Comparison of ENCODE assay signal across 10 cellular contexts in genomic region chr10:21171197-21171935, GRCh38.
A peak's percentile ranks its signal among the peaks of the same experiment; 100 is the strongest.
DNase-seq lines count a peak whose midpoint lies in the region; ATAC-seq, FAIRE-seq and TF ChIP-seq lines count a peak whose summit lies in the region.
"Had no signal": no experiment of that assay in that cellular context is flagged by ENCODE, and none has a peak within 500 bp of the region (broad histone marks: within the 10 kb centered on the region; RNA-seq: fewer than 3 reads in every experiment).

No MANE protein-coding gene starts in this region.

- TF ChIP-seq POLR2A in erythroblast (IDR thresholded peaks at IDR 0.05; ENCODE audit: low read length) = no peak

- no peak for FAIRE-seq in D721Med (lab: Jason Lieb, UNC)

- peak; percentile 6 for DNase-seq in NCI-H2227 (lab: John Stamatoyannopoulos, UW; ENCODE audit: unreplicated experiment)
- no peak for DNase-seq in NCI-H2227 treated with DMSO at 0.1 percent for 48 hours (lab: John Stamatoyannopoulos, UW)
- peak; percentile 58 for DNase-seq in NCI-H69 (lab: John Stamatoyannopoulos, UW)
- DNase-seq in erythroblast (lab: John Stamatoyannopoulos, UW) = peak; percentile 13 to 15
- peak; percentile 24 for DNase-seq in stimulated activated CD8-positive, alpha-beta memory T cell treated with anti-CD3 and anti-CD28 coated beads, Interleukin-4, amount 100 ng/mL, for 48 hours
- no peak for DNase-seq in D721Med (ENCODE audit: insufficient read length, low spot score)
- no peak for DNase-seq in NCI-H187 treated with DMSO at 0.1 percent for 48 hours (lab: John Stamatoyannopoulos, UW)
- DNase-seq: T-helper 9 cell had no signal

- TF ChIP-seq CTCF in D721Med (IDR thresholded peaks at IDR 0.05; ENCODE audit: insufficient read depth, missing control alignments) = no peak

- ATAC-seq in HG02981 (IDR thresholded peaks at IDR 0.05; ENCODE audit: unreplicated experiment) = no peak
- ATAC-seq: activated T-helper 17 cell treated with anti-CD3 and anti-CD28 coated beads, Interleukin-2, amount 50 U/mL, for 72 hours had no signal

Comparison
In these comparisons a context has a peak if more than half of its experiments do, and no peak if none do; other contexts are left out.
1. DNase-seq: peak in NCI-H2227 (single experiment), NCI-H69 (single experiment), erythroblast (2 of 2) and stimulated activated CD8-positive, alpha-beta memory T cell treated with anti-CD3 and anti-CD28 coated beads, Interleukin-4, amount 100 ng/mL, for 48 hours (single experiment); none in NCI-H2227 treated with DMSO at 0.1 percent for 48 hours (single experiment), D721Med (single experiment) and NCI-H187 treated with DMSO at 0.1 percent for 48 hours (single experiment).